In genomic region chr9:89690334-89690912, GRCh38 we compare ENCODE assay signal across 1 cellular context.
A peak's percentile ranks its signal among the peaks of the same experiment; 100 is the strongest.
TF ChIP-seq lines count a peak whose summit lies in the region.

No MANE protein-coding gene starts in this region.

TF ChIP-seq in GM12878, 131 proteins besides CTCF, POLR2A, EP300 and RAD21 (continued from another document and continues in another):
- peak; percentile 57 for TF ChIP-seq PBX3 (IDR thresholded peaks at IDR 0.05; ENCODE audit: insufficient replicate concordance, low read depth, low read length)
- TF ChIP-seq NBN (IDR thresholded peaks at IDR 0.05), result peak; percentile 66; the same call in 1 of the 2 replicates
- TF ChIP-seq JUNB (IDR thresholded peaks at IDR 0.05), result 0 out of 2 replicates have a peak, but pooled peaks have one; percentile 7
- TF ChIP-seq POU2F2 (IDR thresholded peaks at IDR 0.05; ENCODE audit: borderline replicate concordance, low read depth, low read length), result peak; percentile 97
- TF ChIP-seq RFX5 (IDR thresholded peaks at IDR 0.05; ENCODE audit: low read depth, low read length), result no peak
- TF ChIP-seq CHD1 (IDR thresholded peaks at IDR 0.05; ENCODE audit: low read depth, low read length), result no peak
- no peak for TF ChIP-seq ZNF592 (IDR thresholded peaks at IDR 0.05)
- peak; percentile 93 for TF ChIP-seq MEF2A (IDR thresholded peaks at IDR 0.05; ENCODE audit: insufficient read depth, low read depth, low read length)
- TF ChIP-seq RAD51 (IDR thresholded peaks at IDR 0.05), result 0 out of 2 replicates have a peak, but pooled peaks have one; percentile 20
- no peak for TF ChIP-seq EZH2 (IDR thresholded peaks at IDR 0.05; ENCODE audit: borderline replicate concordance, control insufficient read depth, low read depth, low read length)
- peak; percentile 71; the same call in 1 of the 2 replicates for TF ChIP-seq PAX5 (IDR thresholded peaks at IDR 0.05; ENCODE audit: borderline replicate concordance, low read depth, low read length)
- no peak for TF ChIP-seq ZBTB11 (CRISPR knock-in tag; IDR thresholded peaks at IDR 0.05)
- no peak for TF ChIP-seq SREBF1 (IDR thresholded peaks at IDR 0.05; ENCODE audit: low read length)
- no peak for TF ChIP-seq RCOR1 (conservative IDR thresholded peaks at IDR 0.05; ENCODE audit: low read depth, low read length)
- TF ChIP-seq MAX (IDR thresholded peaks at IDR 0.05; ENCODE audit: low read depth, low read length), result no peak
- TF ChIP-seq MLLT1 (IDR thresholded peaks at IDR 0.05), result peak; percentile 91
- no peak; the same call in 1 of the 2 replicates for TF ChIP-seq CHD2 (IDR thresholded peaks at IDR 0.05; ENCODE audit: borderline replicate concordance, low read depth, low read length)
- TF ChIP-seq BCLAF1 (IDR thresholded peaks at IDR 0.05), result no peak
- peak; percentile 74 for TF ChIP-seq ZNF24 (IDR thresholded peaks at IDR 0.05)
- peak; percentile 82 for TF ChIP-seq SMAD1 (IDR thresholded peaks at IDR 0.05; ENCODE audit: low read depth, partially characterized antibody)
- TF ChIP-seq SREBF2 (IDR thresholded peaks at IDR 0.05; ENCODE audit: low read length), result no peak
- no peak for TF ChIP-seq KDM1A (IDR thresholded peaks at IDR 0.05; ENCODE audit: borderline replicate concordance)
- TF ChIP-seq SPI1 (IDR thresholded peaks at IDR 0.05; ENCODE audit: borderline replicate concordance, insufficient read depth, low read depth, low read length), result no peak
- peak; percentile 70; the same call in 1 of the 2 replicates for TF ChIP-seq BMI1 (IDR thresholded peaks at IDR 0.05; ENCODE audit: borderline replicate concordance)
- TF ChIP-seq NFYA (IDR thresholded peaks at IDR 0.05; ENCODE audit: borderline replicate concordance, low read depth, low read length), result no peak
- TF ChIP-seq ZNF384 (IDR thresholded peaks at IDR 0.05; ENCODE audit: borderline replicate concordance, low read depth, low read length), result no peak
- TF ChIP-seq ELK1 (IDR thresholded peaks at IDR 0.05; ENCODE audit: low read depth, low read length), result no peak
- no peak for TF ChIP-seq ATF3 (IDR thresholded peaks at IDR 0.05; ENCODE audit: borderline replicate concordance, extremely low read depth, low read depth, low read length)
- TF ChIP-seq SIN3A (IDR thresholded peaks at IDR 0.05; ENCODE audit: low read depth, low read length), result no peak
- 0 out of 2 replicates have a peak, but pooled peaks have one; percentile 54 for TF ChIP-seq NFIC (IDR thresholded peaks at IDR 0.05; ENCODE audit: low read depth, low read length)
- TF ChIP-seq NFXL1 (IDR thresholded peaks at IDR 0.05; ENCODE audit: borderline replicate concordance), result no peak
- peak; percentile 65 to 73; a peak in 3 of 4 replicates for TF ChIP-seq BHLHE40 (IDR thresholded peaks at IDR 0.05; ENCODE audit: borderline replicate concordance in 1 of 2, low read depth in 2 of 2, low read length in 1 of 2)
- peak; percentile 85; the same call in 1 of the 2 replicates for TF ChIP-seq BACH1 (IDR thresholded peaks at IDR 0.05; ENCODE audit: borderline replicate concordance)
- TF ChIP-seq E2F4 (IDR thresholded peaks at IDR 0.05; ENCODE audit: low read depth, low read length), result no peak
- no peak for TF ChIP-seq TAF1 (IDR thresholded peaks at IDR 0.05; ENCODE audit: borderline replicate concordance, low read depth, low read length)
- no peak for TF ChIP-seq HCFC1 (IDR thresholded peaks at IDR 0.05; ENCODE audit: low read length)
- peak; percentile 98 for TF ChIP-seq RUNX3 (IDR thresholded peaks at IDR 0.05; ENCODE audit: low read length)
- peak; percentile 97 for TF ChIP-seq BCL11A (IDR thresholded peaks at IDR 0.05; ENCODE audit: low read depth, low read length)
- peak; percentile 76; the same call in 1 of the 2 replicates for TF ChIP-seq FOXM1 (IDR thresholded peaks at IDR 0.05; ENCODE audit: low read depth, low read length)
- TF ChIP-seq NKRF (conservative IDR thresholded peaks at IDR 0.05), result no peak
- TF ChIP-seq TCF7 (IDR thresholded peaks at IDR 0.05; ENCODE audit: borderline replicate concordance), result no peak
- TF ChIP-seq MXI1 (IDR thresholded peaks at IDR 0.05; ENCODE audit: low read depth, low read length), result peak; percentile 75
- no peak for TF ChIP-seq ZSCAN29 (IDR thresholded peaks at IDR 0.05)
- peak; percentile 92 to 94 for TF ChIP-seq IKZF2 (IDR thresholded peaks at IDR 0.05)
- TF ChIP-seq MTA2 (IDR thresholded peaks at IDR 0.05; ENCODE audit: low read depth), result peak; percentile 99
- no peak for TF ChIP-seq KLF5 (IDR thresholded peaks at IDR 0.05; ENCODE audit: partially characterized antibody)
- TF ChIP-seq LARP7 (IDR thresholded peaks at IDR 0.05), result no peak
- TF ChIP-seq SP1 (IDR thresholded peaks at IDR 0.05; ENCODE audit: low read depth, low read length), result no peak
